Comparison of ENCODE assay signal across 9 cellular contexts in genomic region chr7:102912742-102913141, GRCh38. TPM values are rescaled to one million over a fixed set of nuclear protein-coding genes. Genes with fewer than 3 reads are reported as not detected.
DNase-seq lines count a peak whose midpoint lies in the region; ATAC-seq, FAIRE-seq and TF ChIP-seq lines count a peak whose summit lies in the region.
"Had no signal": no experiment of that assay in that cellular context is flagged by ENCODE, and none has a peak within 500 bp of the region (broad histone marks: within the 10 kb centered on the region; RNA-seq: fewer than 3 reads in every experiment).

Gene LRRC17 (plus strand): TSS chr7:102913000. CDS start chr7:102933914, 20,914 bp downstream.

- TF ChIP-seq EP300 in upper lobe of left lung (IDR thresholded peaks at IDR 0.05) = no peak

- WGBS in upper lobe of left lung, 2 donors = 20 to 43% methylated on average over 5 to 6 of the region's 6 CpGs
- 56 to 72% methylated on average over 6 of the region's 6 CpGs for WGBS in body of pancreas, 2 donors

- H3K9me3 ChIP-seq in AG04450 (ENCODE audit: control insufficient read depth, insufficient read depth, low read length) (no peaks in the 10 kb centered on the region), astrocyte (ENCODE audit: insufficient read depth, low read depth, low read length) (no peaks in the 10 kb centered on the region), upper lobe of left lung (no peaks in the 10 kb centered on the region), body of pancreas (no peaks in the 10 kb centered on the region)

- ATAC-seq in upper lobe of left lung (ENCODE audit: low FRiP score in 2 of 2) = no peak
- ATAC-seq in HG03280 (IDR thresholded peaks at IDR 0.05; ENCODE audit: unreplicated experiment) = no peak
- ATAC-seq in body of pancreas = no peak

- TF ChIP-seq CTCF in AG04450 (IDR thresholded peaks at IDR 0.05; ENCODE audit: low read depth, low read length) = no peak
- TF ChIP-seq CTCF in astrocyte (IDR thresholded peaks at IDR 0.05; ENCODE audit: insufficient read depth, low read depth, low read length) = no peak
- TF ChIP-seq CTCF in upper lobe of left lung (IDR thresholded peaks at IDR 0.05) = no peak
- TF ChIP-seq CTCF in body of pancreas (IDR thresholded peaks at IDR 0.05) = no peak

- POLR2A ChIA-PET in AG04450 (lab: Yijun Ruan, JAX) = interaction anchor here (0.6 to 3.2 kb wide), 11 partner anchors 17 to 162 kb away, joined by 3 to 22 read pairs (median 5); partner anchors contain the start of genes ARMC10 and FBXL13

- intact Hi-C loops in body of pancreas (cut with DNase I) = no loop called here

- H3K36me3 ChIP-seq in astrocyte (ENCODE audit: insufficient read depth, low read length) = no peaks in the 10 kb centered on the region
- no peaks in the 10 kb centered on the region for H3K36me3 ChIP-seq in upper lobe of left lung
- H3K36me3 ChIP-seq in body of pancreas (replicated peaks in 1 of 2; ENCODE audit: insufficient read depth in 1 of 2, low read depth in 2 of 2) = no peaks in the 10 kb centered on the region

- H3K79me2 ChIP-seq in astrocyte (ENCODE audit: insufficient read depth, low read length) = peaks cover 47% of the 10 kb centered on the region

- peaks cover 4% of the 10 kb centered on the region for H3K36me3 Mint-ChIP-seq in astrocyte (ENCODE audit: low read depth, unreplicated experiment)

- peaks cover 20% of the 10 kb centered on the region for H3K4me1 Mint-ChIP-seq in astrocyte (ENCODE audit: low read depth, unreplicated experiment)

- FAIRE-seq in astrocyte (lab: Jason Lieb, UNC) = no peak

- peak; percentile 93 for DNase-seq in AG04450 (ENCODE audit: low read depth, low spot score)
- DNase-seq in MV-4-11 (lab: John Stamatoyannopoulos, UW) = peak; percentile 55
- DNase-seq in astrocyte (ENCODE audit: low read depth) = peak; percentile 92
- peak; percentile 51 to 81 for DNase-seq in lung microvascular endothelial cell (ENCODE audit: low read depth in 2 of 2)
- no peak for DNase-seq in upper lobe of left lung
- no peak for DNase-seq in NCI-H1048 (lab: John Stamatoyannopoulos, UW)
- no peak for DNase-seq in body of pancreas
- DNase-seq: activated naive CD4-positive, alpha-beta T cell treated with Interleukin-2 at 50 U/mL for 16 hours had no signal

- peaks cover 28% of the 10 kb centered on the region for H3K4me1 ChIP-seq in astrocyte (ENCODE audit: insufficient read depth, low read length)
- peaks cover 0 to 7% (median 0%) of the 10 kb centered on the region in 4 donors for H3K4me1 ChIP-seq in upper lobe of left lung
- H3K4me1 ChIP-seq in body of pancreas = no peaks in the 10 kb centered on the region

- no peaks in the 10 kb centered on the region for H3K9me3 Mint-ChIP-seq in astrocyte (ENCODE audit: unreplicated experiment)

- H4K20me1 ChIP-seq in astrocyte (ENCODE audit: insufficient read depth, low read length) = no peaks in the 10 kb centered on the region

- H3K4me3 Mint-ChIP-seq in astrocyte (ENCODE audit: unreplicated experiment) = peak within 1 kb of the TSS; percentile 87

- H2AFZ ChIP-seq in astrocyte (ENCODE audit: low read depth, low read length) = no peak within 1 kb of the TSS

- CTCF ChIA-PET in AG04450 (lab: Charles Lee) = interaction anchor here (1.3 kb wide), 1 partner anchor 150 kb away, joined by 13 read pairs; no protein-coding TSS in a partner anchor

- peak within 1 kb of the TSS; percentile 93 for H3K9ac ChIP-seq in astrocyte (ENCODE audit: low read length)

- H3K27me3 ChIP-seq in AG04450 (ENCODE audit: control insufficient read depth, insufficient read depth, low read length) (no peaks in the 10 kb centered on the region), astrocyte (ENCODE audit: insufficient read depth, low read length) (no peaks in the 10 kb centered on the region), upper lobe of left lung (no peaks in the 10 kb centered on the region), body of pancreas (no peaks in the 10 kb centered on the region)

- H3K27me3 Mint-ChIP-seq in astrocyte (ENCODE audit: low read depth, unreplicated experiment) = no peaks in the 10 kb centered on the region

- H3K27ac ChIP-seq in AG04450 (ENCODE audit: low read depth, low read length) = peak within 1 kb of the TSS; percentile 83
- H3K27ac ChIP-seq in astrocyte (ENCODE audit: low read depth, low read length) = peak within 1 kb of the TSS; percentile 87
- H3K27ac ChIP-seq in upper lobe of left lung = no peak within 1 kb of the TSS
- no peak within 1 kb of the TSS for H3K27ac ChIP-seq in body of pancreas

- peak within 1 kb of the TSS; percentile 87 for H3K4me2 ChIP-seq in astrocyte (ENCODE audit: low read length)

- H3K27ac Mint-ChIP-seq in astrocyte (ENCODE audit: unreplicated experiment) = peak within 1 kb of the TSS; percentile 78

- TF ChIP-seq POLR2A in upper lobe of left lung (IDR thresholded peaks at IDR 0.05) = no peak
- no peak for TF ChIP-seq POLR2A in body of pancreas (IDR thresholded peaks at IDR 0.05)

- H3K4me3 ChIP-seq in AG04450 (ENCODE audit: low read depth, low read length) = peak within 1 kb of the TSS; percentile 71
- H3K4me3 ChIP-seq in astrocyte (ENCODE audit: insufficient read depth, low read depth, low read length) = peak within 1 kb of the TSS; percentile 90
- peak within 1 kb of the TSS in 2 of 4 donors; percentile 25 to 28 for H3K4me3 ChIP-seq in upper lobe of left lung
- no peak within 1 kb of the TSS for H3K4me3 ChIP-seq in body of pancreas

RNA-seq across cellular contexts. Expression of gene LRRC17, which starts in this region (rescaled TPM):
- 813 and 964 TPM in 2 replicates for polyA plus RNA-seq in AG04450 (2011; rRNA removed)
- 234 and 241 TPM in 2 replicates for polyA minus RNA-seq in AG04450 (2011; rRNA and poly(A)+ RNA removed)
- 61.2 and 63.4 TPM in 2 replicates for total RNA-seq in astrocyte
- total RNA-seq in lung microvascular endothelial cell = 0.20 and 2.0 TPM in 2 replicates
- total RNA-seq in upper lobe of left lung = 1 to 10 TPM in 3 of 6 donors, under 1 TPM in 2, not detected in 1; 0.46 to 4.7 (median 3.4) TPM
- total RNA-seq in body of pancreas = 1 to 10 TPM; 2.0 to 2.9 TPM

Comparison
In these comparisons a context has a peak if more than half of its experiments do, and no peak if none do; other contexts are left out.
1. RNA of gene LRRC17 (total RNA-seq): 61.2 to 63.4 TPM in astrocyte; 0.46 to 4.7 TPM in upper lobe of left lung, 2.0 to 2.9 TPM in body of pancreas and 0.20 to 2.0 TPM in lung microvascular endothelial cell; every median in the first group is over 10 times any median in the second.
2. DNase-seq: peak in AG04450 (single experiment), MV-4-11 (single experiment), astrocyte (single experiment) and lung microvascular endothelial cell (2 of 2); none in upper lobe of left lung (0 of 2), NCI-H1048 (single experiment) and body of pancreas (0 of 4).
3. H3K27ac ChIP-seq: peak in AG04450 (single experiment) and astrocyte (single experiment); none in upper lobe of left lung (0 of 4) and body of pancreas (0 of 4).
4. H3K4me3 ChIP-seq: peak in AG04450 (single experiment) and astrocyte (single experiment); none in body of pancreas (0 of 2).